17 cellular contexts compared by ENCODE assay signal in genomic region chr21:42225042-42225441, GRCh38. TPM values are rescaled to one million over a fixed set of nuclear protein-coding genes. Genes with fewer than 3 reads are reported as not detected.
DNase-seq lines count a peak whose midpoint lies in the region; ATAC-seq and TF ChIP-seq lines count a peak whose summit lies in the region.
"Had no signal": no experiment of that assay in that cellular context is flagged by ENCODE, and none has a peak within 500 bp of the region (broad histone marks: within the 10 kb centered on the region; RNA-seq: fewer than 3 reads in every experiment).

No MANE protein-coding gene starts in this region.

- DNase-seq in activated CD4-positive, alpha-beta T cell treated with anti-CD3 and anti-CD28 coated beads for 36 hours: no peak
- no peak for DNase-seq in activated CD4-positive, alpha-beta T cell treated with anti-CD3 and anti-CD28 coated beads for 1 hour
- DNase-seq in RWPE2 (ENCODE audit: low spot score): peak; percentile 0
- DNase-seq in suprapubic skin (ENCODE audit: low spot score in 2 of 2): no peak
- DNase-seq: AML-193; Calu3; CD4-positive, alpha-beta memory T cell; DND-41; EL; H9 had no signal

- H3K27me3 ChIP-seq in RWPE2 (ENCODE audit: insufficient read depth, poor library complexity, severe bottlenecking): no peaks in the 10 kb centered on the region
- no peaks in the 10 kb centered on the region for H3K27me3 ChIP-seq in skeletal muscle tissue (ENCODE audit: control insufficient read depth in 3 of 3, insufficient read depth in 3 of 3, low read length in 3 of 3)
- no peaks in the 10 kb centered on the region for H3K27me3 ChIP-seq in suprapubic skin

- no peak for TF ChIP-seq POLR2A in suprapubic skin (IDR thresholded peaks at IDR 0.05)

- H3K4me3 Mint-ChIP-seq in activated CD4-positive, alpha-beta T cell treated with anti-CD3 and anti-CD28 coated beads for 36 hours: no peak overlapping the region
- H3K4me3 Mint-ChIP-seq: H9 had no signal

- TF ChIP-seq EP300 in suprapubic skin (IDR thresholded peaks at IDR 0.05): no peak

- no peak for ATAC-seq in activated CD4-positive, alpha-beta T cell treated with anti-CD3 and anti-CD28 coated beads for 36 hours
- no peak for ATAC-seq in RWPE2 (ENCODE audit: low read depth)
- no peak for ATAC-seq in HG02798 (IDR thresholded peaks at IDR 0.05; ENCODE audit: poor library complexity, unreplicated experiment)
- ATAC-seq: A549, GM12878 had no signal

- no peak overlapping the region for H3K27ac ChIP-seq in HEK293 (ENCODE audit: extremely low read depth, low read depth, low read length)
- H3K27ac ChIP-seq in RWPE2 (ENCODE audit: poor library complexity, severe bottlenecking): no peak overlapping the region
- H3K27ac ChIP-seq in skeletal muscle tissue (ENCODE audit: low read depth, low read length): peak overlapping the region; percentile 99
- no peak overlapping the region for H3K27ac ChIP-seq in suprapubic skin
- H3K27ac ChIP-seq: 22Rv1, A549, C4-2B had no signal

- H3K36me3 Mint-ChIP-seq in activated CD4-positive, alpha-beta T cell treated with anti-CD3 and anti-CD28 coated beads for 36 hours (ENCODE audit: low read depth): peaks cover 32% of the 10 kb centered on the region

- TF ChIP-seq CTCF in HEK293 (tag by site-specific recombination; IDR thresholded peaks at IDR 0.05) (no peak), RWPE2 (IDR thresholded peaks at IDR 0.05; ENCODE audit: poor library complexity, severe bottlenecking) (no peak), suprapubic skin (IDR thresholded peaks at IDR 0.05) (no peak)

- POLR2A ChIA-PET in activated CD4-positive, alpha-beta T cell treated with anti-CD3 and anti-CD28 coated beads for 36 hours (lab: Charles Lee): interaction anchor here (1.4 kb wide), 1 partner anchor 8 kb away, joined by 4 read pairs; no protein-coding TSS in a partner anchor
- POLR2A ChIA-PET in HEK293 (lab: Yijun Ruan, JAX): interaction anchor here (0.5 kb wide), 1 partner anchor 14 kb away, joined by 5 read pairs; no protein-coding TSS in a partner anchor

- H3K9me3 ChIP-seq in HEK293 (ENCODE audit: control insufficient read depth, insufficient read depth, low read depth, low read length): no peaks in the 10 kb centered on the region
- H3K9me3 ChIP-seq in RWPE2 (ENCODE audit: severe bottlenecking): no peaks in the 10 kb centered on the region
- no peaks in the 10 kb centered on the region for H3K9me3 ChIP-seq in skeletal muscle tissue (ENCODE audit: control insufficient read depth in 3 of 3, low read length in 3 of 3)
- no peaks in the 10 kb centered on the region for H3K9me3 ChIP-seq in suprapubic skin
- H3K9me3 ChIP-seq: A549 had no signal

- no peaks in the 10 kb centered on the region for H3K27me3 Mint-ChIP-seq in activated CD4-positive, alpha-beta T cell treated with anti-CD3 and anti-CD28 coated beads for 36 hours
- H3K27me3 Mint-ChIP-seq: CD4-positive, alpha-beta memory T cell had no signal

- no peaks in the 10 kb centered on the region for H3K9me3 Mint-ChIP-seq in activated CD4-positive, alpha-beta T cell treated with anti-CD3 and anti-CD28 coated beads for 36 hours (ENCODE audit: low read depth)
- H3K9me3 Mint-ChIP-seq: CD4-positive, alpha-beta memory T cell had no signal

- CTCF ChIA-PET in activated CD4-positive, alpha-beta T cell treated with anti-CD3 and anti-CD28 coated beads for 36 hours (lab: Charles Lee): interaction anchor here (0.9 to 2.2 kb wide), 5 partner anchors 8 to 79 kb away, joined by 4 to 9 read pairs (median 6); no protein-coding TSS in a partner anchor
- CTCF ChIA-PET in HEK293 (lab: Yijun Ruan, JAX): interaction anchor here (0.6 to 3.1 kb wide), 3 partner anchors 10 to 160 kb away, joined by 3 to 15 read pairs (median 4); no protein-coding TSS in a partner anchor

- 94% methylated on average over 4 of the region's 4 CpGs for WGBS in suprapubic skin

- H3K4me3 ChIP-seq in HEK293 (ENCODE audit: low read depth, low read length): no peak overlapping the region
- no peak overlapping the region for H3K4me3 ChIP-seq in RWPE2 (ENCODE audit: severe bottlenecking)
- no peak overlapping the region for H3K4me3 ChIP-seq in skeletal muscle tissue (ENCODE audit: low read length in 3 of 3)
- H3K4me3 ChIP-seq in suprapubic skin: no peak overlapping the region
- H3K4me3 ChIP-seq: A549, GM12878 had no signal

- H3K9ac ChIP-seq in skeletal muscle tissue (ENCODE audit: low read depth in 1 of 3, low read length in 3 of 3): no peak overlapping the region

- no peaks in the 10 kb centered on the region for H3K36me3 ChIP-seq in HEK293 (ENCODE audit: control insufficient read depth in 2 of 2, insufficient read depth in 1 of 2, low read length in 2 of 2)
- peaks cover 4% of the 10 kb centered on the region; the same call in 1 of the 2 replicates for H3K36me3 ChIP-seq in RWPE2 (ENCODE audit: low read depth)
- H3K36me3 ChIP-seq in skeletal muscle tissue (ENCODE audit: control insufficient read depth in 3 of 3, insufficient read depth in 3 of 3, low read length in 3 of 3): peaks cover 16 to 47% (median 19%) of the 10 kb centered on the region in 3 donors
- no peaks in the 10 kb centered on the region for H3K36me3 ChIP-seq in suprapubic skin

- intact Hi-C loops in activated CD4-positive, alpha-beta T cell treated with anti-CD3 and anti-CD28 coated beads for 36 hours (cut with DNase I, micrococcal nuclease): loop anchor here in 1 of 2 experiments (5.0 kb wide), 1 partner anchor 237 kb away; no protein-coding TSS in a partner anchor

- peak overlapping the region; percentile 39 for H3K27ac Mint-ChIP-seq in activated CD4-positive, alpha-beta T cell treated with anti-CD3 and anti-CD28 coated beads for 36 hours
- H3K27ac Mint-ChIP-seq: H9 had no signal

- H3K4me1 ChIP-seq in HEK293 (ENCODE audit: control insufficient read depth, insufficient read depth, low read length) (peaks cover 4% of the 10 kb centered on the region; the same call in 1 of the 2 replicates), RWPE2 (ENCODE audit: insufficient read depth, poor library complexity, severe bottlenecking) (peaks cover 19% of the 10 kb centered on the region), skeletal muscle tissue (ENCODE audit: control insufficient read depth in 3 of 3, insufficient read depth in 3 of 3, low read length in 3 of 3) (peaks cover 64 to 90% (median 72%) of the 10 kb centered on the region in 3 donors), suprapubic skin (peaks cover 54% of the 10 kb centered on the region)

- peaks cover 69% of the 10 kb centered on the region for H3K4me1 Mint-ChIP-seq in activated CD4-positive, alpha-beta T cell treated with anti-CD3 and anti-CD28 coated beads for 36 hours

TF ChIP-seq in HEK293, 187 proteins besides CTCF, POLR2A, EP300 and RAD21:
- TF ChIP-seq ZNF585B (tag by site-specific recombination; IDR thresholded peaks at IDR 0.05): no peak
- peak; percentile 62; the same call in 1 of the 2 replicates for TF ChIP-seq ATF2 (tag by site-specific recombination; IDR thresholded peaks at IDR 0.05; ENCODE audit: low read depth)
- 0 out of 2 replicates have a peak, but pooled peaks have one; percentile 40 for TF ChIP-seq ZBTB17 (tag by site-specific recombination; IDR thresholded peaks at IDR 0.05)
- 0 out of 2 replicates have a peak, but pooled peaks have one; percentile 7 for TF ChIP-seq ZNF362 (tag by site-specific recombination; IDR thresholded peaks at IDR 0.05)
- no peak for TF ChIP-seq ZNF302 (tag by site-specific recombination; IDR thresholded peaks at IDR 0.05; ENCODE audit: low read depth)
- TF ChIP-seq PRDM6 (tag by site-specific recombination; IDR thresholded peaks at IDR 0.05): peak; percentile 92

RNA-seq across cellular contexts. Expression of gene ABCG1, which starts 6.1 kb away (rescaled TPM):
- 10 to 100 TPM; 11.6 to 16.3 TPM for total RNA-seq in activated CD4-positive, alpha-beta T cell treated with anti-CD3 and anti-CD28 coated beads for 36 hours
- 20.4 TPM for total RNA-seq in skeletal muscle tissue
- 10 to 100 TPM; 32.0 to 54.0 (median 35.2) TPM for total RNA-seq in suprapubic skin
